1 cellular context compared by ENCODE assay signal in genomic region chr6:53544500-53545308, GRCh38.
A peak's percentile ranks its signal among the peaks of the same experiment; 100 is the strongest.
TF ChIP-seq lines count a peak whose summit lies in the region.

Gene GCLC (minus strand): TSS chr6:53545101. CDS start chr6:53544645, 456 bp downstream.

TF ChIP-seq in HepG2, 621 proteins besides CTCF, POLR2A, EP300 and RAD21 (continued from another document):
- 0 out of 2 replicates have a peak, but pooled peaks have one; percentile 13 for TF ChIP-seq ZBTB37 (CRISPR knock-in tag; IDR thresholded peaks at IDR 0.05)
- no peak for TF ChIP-seq PLRG1 (conservative IDR thresholded peaks at IDR 0.05)
- TF ChIP-seq DDIT3 (CRISPR knock-in tag; IDR thresholded peaks at IDR 0.05), result no peak
- TF ChIP-seq MAFF (IDR thresholded peaks at IDR 0.05; ENCODE audit: low read depth, low read length), result no peak
- TF ChIP-seq ZNF280B (CRISPR knock-in tag; IDR thresholded peaks at IDR 0.05; ENCODE audit: borderline replicate concordance), result peak; percentile 86
- TF ChIP-seq ZBTB38 (CRISPR knock-in tag; IDR thresholded peaks at IDR 0.05), result peak; percentile 91
- TF ChIP-seq NR2C2 (CRISPR knock-in tag; IDR thresholded peaks at IDR 0.05; ENCODE audit: borderline replicate concordance), result peak; percentile 83
- TF ChIP-seq ADNP (CRISPR knock-in tag; IDR thresholded peaks at IDR 0.05), result no peak
- no peak for TF ChIP-seq EZH2 (conservative IDR thresholded peaks at IDR 0.05; ENCODE audit: low read depth, low read length)
- peak; percentile 85 for TF ChIP-seq GATAD1 (CRISPR knock-in tag; IDR thresholded peaks at IDR 0.05)
- TF ChIP-seq ZNF264 (CRISPR knock-in tag; IDR thresholded peaks at IDR 0.05), result peak; percentile 62; the same call in 1 of the 2 replicates
- no peak for TF ChIP-seq ZNF781 (CRISPR knock-in tag; IDR thresholded peaks at IDR 0.05; ENCODE audit: borderline replicate concordance, not compliant biosample characterization)
- TF ChIP-seq NFATC3 (CRISPR knock-in tag; IDR thresholded peaks at IDR 0.05), result no peak
- TF ChIP-seq STAG1 (CRISPR knock-in tag; IDR thresholded peaks at IDR 0.05), result peak; percentile 78
- peak; percentile 61 for TF ChIP-seq NFYB (CRISPR knock-in tag; IDR thresholded peaks at IDR 0.05)
- no peak for TF ChIP-seq MAFG (CRISPR knock-in tag; IDR thresholded peaks at IDR 0.05)
- TF ChIP-seq HNRNPL (IDR thresholded peaks at IDR 0.05; ENCODE audit: low read depth, low read length), result no peak
- TF ChIP-seq ZNF720 (CRISPR knock-in tag; IDR thresholded peaks at IDR 0.05), result 0 out of 2 replicates have a peak, but pooled peaks have one; percentile 17
- peak; percentile 76; the same call in 1 of the 2 replicates for TF ChIP-seq ZFYVE20 (CRISPR knock-in tag; IDR thresholded peaks at IDR 0.05; ENCODE audit: borderline replicate concordance, low read depth)
- TF ChIP-seq ZNF354B (CRISPR knock-in tag; IDR thresholded peaks at IDR 0.05), result peak; percentile 68; the same call in 1 of the 2 replicates
- peak; percentile 21; the same call in 1 of the 2 replicates for TF ChIP-seq ZNF704 (CRISPR knock-in tag; IDR thresholded peaks at IDR 0.05; ENCODE audit: borderline replicate concordance)
- TF ChIP-seq CREM (IDR thresholded peaks at IDR 0.05), result peak; percentile 61; the same call in 1 of the 2 replicates
- 0 out of 2 replicates have a peak, but pooled peaks have one; percentile 24 for TF ChIP-seq CREM (CRISPR knock-in tag; IDR thresholded peaks at IDR 0.05)
- no peak for TF ChIP-seq ZC3H4 (CRISPR knock-in tag; IDR thresholded peaks at IDR 0.05; ENCODE audit: borderline replicate concordance)
- TF ChIP-seq ZNF670 (CRISPR knock-in tag; IDR thresholded peaks at IDR 0.05; ENCODE audit: borderline replicate concordance), result no peak
- TF ChIP-seq NRL (CRISPR knock-in tag; IDR thresholded peaks at IDR 0.05; ENCODE audit: borderline replicate concordance), result 0 out of 2 replicates have a peak, but pooled peaks have one; percentile 55
- TF ChIP-seq ZNF691 (CRISPR knock-in tag; IDR thresholded peaks at IDR 0.05; ENCODE audit: borderline replicate concordance, low read depth), result peak; percentile 84
- TF ChIP-seq ZNF17 (CRISPR knock-in tag; IDR thresholded peaks at IDR 0.05), result no peak
- TF ChIP-seq ZNF329 (CRISPR knock-in tag; IDR thresholded peaks at IDR 0.05; ENCODE audit: low read depth), result peak; percentile 94
- TF ChIP-seq HCFC1 (IDR thresholded peaks at IDR 0.05; ENCODE audit: low read depth, low read length), result peak; percentile 38; the same call in 1 of the 2 replicates
- peak; percentile 46 for TF ChIP-seq MXD1 (CRISPR knock-in tag; IDR thresholded peaks at IDR 0.05)
- peak; percentile 99 for TF ChIP-seq NCOA1 (CRISPR knock-in tag; IDR thresholded peaks at IDR 0.05)
- TF ChIP-seq PAF1 (CRISPR knock-in tag; IDR thresholded peaks at IDR 0.05), result no peak
- TF ChIP-seq ZNF556 (CRISPR knock-in tag; IDR thresholded peaks at IDR 0.05; ENCODE audit: borderline replicate concordance), result peak; percentile 98
- TF ChIP-seq ARNT (IDR thresholded peaks at IDR 0.05), result no peak
- peak; percentile 29 for TF ChIP-seq ZNF18 (CRISPR knock-in tag; IDR thresholded peaks at IDR 0.05; ENCODE audit: insufficient replicate concordance)
- TF ChIP-seq KIAA2018 (CRISPR knock-in tag; IDR thresholded peaks at IDR 0.05; ENCODE audit: borderline replicate concordance), result no peak
- TF ChIP-seq SKI (IDR thresholded peaks at IDR 0.05; ENCODE audit: partially characterized antibody), result peak; percentile 90
- TF ChIP-seq NFKBIZ (CRISPR knock-in tag; IDR thresholded peaks at IDR 0.05), result peak; percentile 91
- TF ChIP-seq ZNF30 (CRISPR knock-in tag; IDR thresholded peaks at IDR 0.05), result peak; percentile 95
- TF ChIP-seq ZNF891 (CRISPR knock-in tag; IDR thresholded peaks at IDR 0.05), result no peak
- no peak for TF ChIP-seq HMGA1 (CRISPR knock-in tag; conservative IDR thresholded peaks at IDR 0.05)
- TF ChIP-seq TBL1XR1 (IDR thresholded peaks at IDR 0.05; ENCODE audit: borderline replicate concordance, low read length, partially characterized antibody), result no peak
- TF ChIP-seq TFE3 (CRISPR knock-in tag; IDR thresholded peaks at IDR 0.05), result peak; percentile 68
- TF ChIP-seq IRF9 (CRISPR knock-in tag; IDR thresholded peaks at IDR 0.05; ENCODE audit: borderline replicate concordance), result peak; percentile 85
- peak; percentile 76 for TF ChIP-seq FOSL2 (CRISPR knock-in tag; IDR thresholded peaks at IDR 0.05)
- TF ChIP-seq DPF2 (CRISPR knock-in tag; IDR thresholded peaks at IDR 0.05; ENCODE audit: borderline replicate concordance, low read depth), result peak; percentile 39; the same call in 1 of the 2 replicates
- no peak for TF ChIP-seq ZNF75D (CRISPR knock-in tag; IDR thresholded peaks at IDR 0.05; ENCODE audit: borderline replicate concordance)
